In genomic region chr21:42390696-42391095, GRCh38 we compare ENCODE assay signal across 19 cellular contexts. TPM values are rescaled to one million over a fixed set of nuclear protein-coding genes. Genes with fewer than 3 reads are reported as not detected.
DNase-seq lines count a peak whose midpoint lies in the region; ATAC-seq and TF ChIP-seq lines count a peak whose summit lies in the region.
"Had no signal": no experiment of that assay in that cellular context is flagged by ENCODE, and none has a peak within 500 bp of the region (broad histone marks: within the 10 kb centered on the region; RNA-seq: fewer than 3 reads in every experiment).

No MANE protein-coding gene starts in this region.

- WGBS in mammary epithelial cell (ENCODE audit: low coverage, missing lambda C conversion rate): 0% methylated on average over 2 of the region's 2 CpGs

- H3K4me1 Mint-ChIP-seq in activated CD8-positive, alpha-beta T cell treated with anti-CD3 and anti-CD28 coated beads for 36 hours (ENCODE audit: low read depth): peaks cover 80% of the 10 kb centered on the region
- peaks cover 28% of the 10 kb centered on the region for H3K4me1 Mint-ChIP-seq in neural progenitor cell

- H3K4me1 ChIP-seq in breast epithelium (peaks cover 0 to 5% of the 10 kb centered on the region in 2 donors), mammary epithelial cell (ENCODE audit: insufficient read depth, low read length) (no peaks in the 10 kb centered on the region), neural progenitor cell (peaks cover 11% of the 10 kb centered on the region)

- TF ChIP-seq POLR2A in breast epithelium (IDR thresholded peaks at IDR 0.05): no peak

- H3K4me2 ChIP-seq in mammary epithelial cell (ENCODE audit: insufficient read depth, low read depth, low read length) (no peak overlapping the region), neural progenitor cell (no peak overlapping the region)
- H3K4me2 ChIP-seq: KMS-11 had no signal

- H3K9me3 ChIP-seq in breast epithelium: no peaks in the 10 kb centered on the region
- no peaks in the 10 kb centered on the region for H3K9me3 ChIP-seq in mammary epithelial cell (replicated peaks; ENCODE audit: insufficient read depth, low read length)
- H3K9me3 ChIP-seq in neural progenitor cell (ENCODE audit: low read depth): no peaks in the 10 kb centered on the region

- CTCF ChIA-PET in mammary epithelial cell (lab: Charles Lee; ENCODE audit: low non-redundant PET): no interaction called here
- CTCF ChIA-PET in activated CD8-positive, alpha-beta T cell treated with anti-CD3 and anti-CD28 coated beads for 36 hours (lab: Charles Lee): no interaction called here

- H2AFZ ChIP-seq in mammary epithelial cell (ENCODE audit: low read depth, low read length) (no peak overlapping the region), neural progenitor cell (replicated peaks) (no peak overlapping the region)

- H3K27ac ChIP-seq in breast epithelium: peak overlapping the region; percentile 80 to 84
- no peak overlapping the region for H3K27ac ChIP-seq in mammary epithelial cell (ENCODE audit: insufficient read depth, low read depth, low read length)
- no peak overlapping the region for H3K27ac ChIP-seq in neural progenitor cell
- H3K27ac ChIP-seq: KMS-11 had no signal

- H3K79me2 ChIP-seq in mammary epithelial cell (ENCODE audit: insufficient read depth, low read length): no peaks in the 10 kb centered on the region
- no peaks in the 10 kb centered on the region for H3K79me2 ChIP-seq in neural progenitor cell (ENCODE audit: low read depth)

- ATAC-seq in activated CD8-positive, alpha-beta T cell treated with anti-CD3 and anti-CD28 coated beads for 36 hours: no peak
- ATAC-seq in HG03280 (IDR thresholded peaks at IDR 0.05; ENCODE audit: unreplicated experiment): no peak
- ATAC-seq: CD8-positive, alpha-beta T cell had no signal

- H3K9me3 Mint-ChIP-seq in activated CD8-positive, alpha-beta T cell treated with anti-CD3 and anti-CD28 coated beads for 36 hours: no peaks in the 10 kb centered on the region
- H3K9me3 Mint-ChIP-seq in neural progenitor cell: peaks cover 2% of the 10 kb centered on the region
- H3K9me3 Mint-ChIP-seq: CD8-positive, alpha-beta T cell had no signal

- H4K20me1 ChIP-seq in mammary epithelial cell (ENCODE audit: insufficient read depth, low read length): no peaks in the 10 kb centered on the region
- no peaks in the 10 kb centered on the region for H4K20me1 ChIP-seq in neural progenitor cell (ENCODE audit: low read depth)

- TF ChIP-seq CTCF in breast epithelium (IDR thresholded peaks at IDR 0.05) (no peak), mammary epithelial cell (conservative IDR thresholded peaks at IDR 0.05 in 1 of 2, IDR thresholded peaks at IDR 0.05 in 1 of 2; ENCODE audit: extremely low read depth in 1 of 2, insufficient read depth in 1 of 2, low read depth in 1 of 2, low read length in 2 of 2) (no peak), neural progenitor cell (IDR thresholded peaks at IDR 0.05) (no peak)
- TF ChIP-seq CTCF in activated CD8-positive, alpha-beta T cell treated with anti-CD3 and anti-CD28 coated beads for 36 hours (IDR thresholded peaks at IDR 0.05): no peak

- peaks cover 8% of the 10 kb centered on the region for H3F3A ChIP-seq in neural progenitor cell (ENCODE audit: low read depth)

- no peaks in the 10 kb centered on the region for H3K36me3 ChIP-seq in breast epithelium
- no peaks in the 10 kb centered on the region for H3K36me3 ChIP-seq in mammary epithelial cell (ENCODE audit: insufficient read depth, low read length)
- H3K36me3 ChIP-seq in neural progenitor cell: no peaks in the 10 kb centered on the region

- in situ Hi-C loops in mammary epithelial cell (cut with MboI; ENCODE audit: low sequenced_read_pairs in 2 of 2): no loop called here

- dilution Hi-C loops in mammary epithelial cell (cut with HindIII; ENCODE audit: low sequenced_read_pairs): loop anchor here (5.0 to 10.0 kb wide), 3 partner anchors 48 to 78 kb away; no protein-coding TSS in a partner anchor

- H3K27me3 ChIP-seq in breast epithelium (no peaks in the 10 kb centered on the region), mammary epithelial cell (ENCODE audit: insufficient read depth, low read length) (no peaks in the 10 kb centered on the region), neural progenitor cell (no peaks in the 10 kb centered on the region)

- DNase-seq in breast epithelium (ENCODE audit: low spot score in 2 of 2) (peak in 1 of 2 donors; percentile 63), mammary epithelial cell (no peak), neural progenitor cell (ENCODE audit: low spot score) (no peak), COLO829 (ENCODE audit: low spot score) (no peak), HK-2 (ENCODE audit: unreplicated experiment) (no peak)
- DNase-seq in activated CD8-positive, alpha-beta T cell treated with anti-CD3 and anti-CD28 coated beads for 36 hours: no peak
- DNase-seq: ACHN; CD8-positive, alpha-beta T cell; DMS 273 treated with DMSO at 0.1 percent for 48 hours; GOT3; HFFc6; MM.1S; NCI-H1105; NCI-H187; NCI-H446; NCI-H748 treated with DMSO at 0.1 percent for 48 hours had no signal

- H3K9ac ChIP-seq in mammary epithelial cell (ENCODE audit: insufficient read depth, low read length) (no peak overlapping the region), neural progenitor cell (no peak overlapping the region)
- H3K9ac ChIP-seq: KMS-11 had no signal

- H3K4me3 ChIP-seq in breast epithelium (no peak overlapping the region), mammary epithelial cell (replicated peaks in 1 of 3; ENCODE audit: insufficient read depth in 1 of 3, low read depth in 2 of 3, low read length in 3 of 3) (no peak overlapping the region), neural progenitor cell (no peak overlapping the region)

- no peak overlapping the region for H3K4me3 Mint-ChIP-seq in activated CD8-positive, alpha-beta T cell treated with anti-CD3 and anti-CD28 coated beads for 36 hours
- no peak overlapping the region for H3K4me3 Mint-ChIP-seq in neural progenitor cell
- H3K4me3 Mint-ChIP-seq: CD8-positive, alpha-beta T cell; HFFc6 had no signal

- H3K36me3 Mint-ChIP-seq in activated CD8-positive, alpha-beta T cell treated with anti-CD3 and anti-CD28 coated beads for 36 hours (ENCODE audit: low read depth): peaks cover 86% of the 10 kb centered on the region
- H3K36me3 Mint-ChIP-seq in neural progenitor cell: no peaks in the 10 kb centered on the region
- H3K36me3 Mint-ChIP-seq: CD8-positive, alpha-beta T cell had no signal

- peak overlapping the region; percentile 14 for H3K27ac Mint-ChIP-seq in activated CD8-positive, alpha-beta T cell treated with anti-CD3 and anti-CD28 coated beads for 36 hours
- H3K27ac Mint-ChIP-seq in neural progenitor cell: peak overlapping the region; percentile 27
- H3K27ac Mint-ChIP-seq: HFFc6 had no signal

- no TSS peak for BruUV-seq in mammary epithelial cell (replicated peaks; lab: Mats Ljungman, UMichigan)

- H3K27me3 Mint-ChIP-seq in activated CD8-positive, alpha-beta T cell treated with anti-CD3 and anti-CD28 coated beads for 36 hours: no peaks in the 10 kb centered on the region
- H3K27me3 Mint-ChIP-seq in neural progenitor cell (ENCODE audit: insufficient read depth, low read depth): peaks cover 10% of the 10 kb centered on the region

- POLR2A ChIA-PET in activated CD8-positive, alpha-beta T cell treated with anti-CD3 and anti-CD28 coated beads for 36 hours (lab: Charles Lee): no interaction called here

- intact Hi-C loops in breast epithelium (cut with DNase I; ENCODE audit: low total_unique reads): no loop called here
- intact Hi-C loops in mammary epithelial cell (cut with micrococcal nuclease): no loop called here
- intact Hi-C loops in activated CD8-positive, alpha-beta T cell treated with anti-CD3 and anti-CD28 coated beads for 36 hours (cut with micrococcal nuclease): no loop called here

RNA-seq across cellular contexts. Expression of gene TMPRSS3, which starts 5.2 kb away (rescaled TPM):
- total RNA-seq in breast epithelium: 10 to 100 TPM in 1 of 3 donors, 1 to 10 TPM in 1, not detected in 1; 9.2 to 27.2 TPM
- 1 to 10 TPM in 1 of 2 donors, not detected in 1; 2.8 TPM for total RNA-seq in mammary epithelial cell
- not detected for polyA plus RNA-seq in mammary epithelial cell
- not detected for polyA minus RNA-seq in mammary epithelial cell
- 100 to 1,000 TPM; 123 to 134 TPM for total RNA-seq in activated CD8-positive, alpha-beta T cell treated with anti-CD3 and anti-CD28 coated beads for 36 hours
- not detected in 2 replicates for total RNA-seq in neural progenitor cell (ENCODE audit: low replicate concordance)
- total RNA-seq: HFFc6 had no signal

RNA-seq across cellular contexts. Expression of gene UBASH3A, which starts 13.0 kb away (rescaled TPM):
- total RNA-seq in breast epithelium (1 to 10 TPM in 1 of 3 donors, under 1 TPM in 2; 0.32 to 1.5 (median 0.66) TPM), mammary epithelial cell (not detected), neural progenitor cell (ENCODE audit: low replicate concordance) (not detected in 2 replicates)
- polyA plus RNA-seq in mammary epithelial cell: not detected
- not detected for polyA minus RNA-seq in mammary epithelial cell
- 10 to 100 TPM; 48.7 to 52.9 TPM for total RNA-seq in activated CD8-positive, alpha-beta T cell treated with anti-CD3 and anti-CD28 coated beads for 36 hours
- total RNA-seq: Daoy, HFFc6 had no signal

RNA-seq across cellular contexts. Expression of gene TFF1, which starts 24.4 kb away (rescaled TPM):
- total RNA-seq in breast epithelium (1 to 10 TPM in 1 of 3 donors, under 1 TPM in 1, not detected in 1; 0.98 to 4.4 TPM), mammary epithelial cell (not detected), neural progenitor cell (ENCODE audit: low replicate concordance) (not detected in 2 replicates)
- not detected for polyA plus RNA-seq in mammary epithelial cell
- not detected for polyA minus RNA-seq in mammary epithelial cell
- total RNA-seq in activated CD8-positive, alpha-beta T cell treated with anti-CD3 and anti-CD28 coated beads for 36 hours: 1 to 10 TPM in 1 of 2 experiments, not detected in 1; 1.1 TPM
- total RNA-seq: CD8-positive, alpha-beta T cell; Daoy; HFFc6 had no signal

RNA-seq across cellular contexts. Expression of gene TFF2, which starts 39.9 kb away (rescaled TPM):
- total RNA-seq in breast epithelium: not detected
- total RNA-seq in mammary epithelial cell: not detected
- polyA plus RNA-seq in mammary epithelial cell: not detected
- polyA minus RNA-seq in mammary epithelial cell: not detected
- not detected for total RNA-seq in activated CD8-positive, alpha-beta T cell treated with anti-CD3 and anti-CD28 coated beads for 36 hours
- total RNA-seq in neural progenitor cell (ENCODE audit: low replicate concordance): not detected in 2 replicates
- total RNA-seq: CD8-positive, alpha-beta T cell; Daoy; HFFc6 had no signal

Comparison
In these comparisons a context has a peak if more than half of its experiments do, and no peak if none do; other contexts are left out.
1. H3K27ac ChIP-seq: peak in breast epithelium (2 of 2); none in mammary epithelial cell (single experiment) and neural progenitor cell (single experiment).
2. RNA of gene TMPRSS3, which starts 5.2 kb away (total RNA-seq): 123 to 134 TPM in activated CD8-positive, alpha-beta T cell treated with anti-CD3 and anti-CD28 coated beads for 36 hours; 9.2 to 27.2 TPM in breast epithelium, 2.8 TPM in mammary epithelial cell and not detected in neural progenitor cell; every median in the first group is over 4 times any median in the second.
3. RNA of gene UBASH3A, which starts 13.0 kb away (total RNA-seq): 48.7 to 52.9 TPM in activated CD8-positive, alpha-beta T cell treated with anti-CD3 and anti-CD28 coated beads for 36 hours; 0.32 to 1.5 TPM in breast epithelium, not detected in mammary epithelial cell and not detected in neural progenitor cell; every median in the first group is over 10 times any median in the second.